Comparison of ENCODE assay signal across 20 cellular contexts in the genomic region with DNA sequence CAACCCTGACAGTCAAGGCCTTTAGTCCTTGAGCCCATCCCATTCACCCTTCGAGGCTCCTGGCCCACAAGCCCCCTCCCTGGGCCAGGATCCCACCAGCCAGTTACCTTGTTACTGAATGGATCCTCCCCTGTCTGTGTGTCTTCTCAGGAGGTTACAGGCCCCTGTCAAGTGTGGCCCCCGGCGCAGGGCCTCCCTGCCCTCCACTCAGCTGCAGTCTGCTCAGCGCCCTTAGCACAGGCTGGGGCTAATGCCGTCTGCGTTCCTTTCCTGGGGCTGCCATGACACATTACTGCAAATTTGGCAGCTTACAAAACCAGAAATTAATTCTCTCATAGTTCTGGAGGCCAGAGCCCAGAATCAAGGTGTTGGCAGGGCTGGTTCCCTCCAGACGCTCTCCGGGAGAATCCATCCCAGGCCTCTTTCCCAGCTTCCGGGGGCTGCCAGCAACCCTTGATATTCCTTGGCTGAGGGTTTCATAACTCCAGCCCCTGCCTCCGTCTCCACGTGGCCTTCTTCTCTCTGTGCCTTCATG. TPM values are rescaled to one million over a fixed set of nuclear protein-coding genes. Genes with fewer than 3 reads are reported as not detected.
DNase-seq lines count a peak whose midpoint lies in the region; ATAC-seq and TF ChIP-seq lines count a peak whose summit lies in the region.
"Had no signal": no experiment of that assay in that cellular context is flagged by ENCODE, and none has a peak within 500 bp of the region (broad histone marks: within the 10 kb centered on the region; RNA-seq: fewer than 3 reads in every experiment).

No MANE protein-coding gene starts in this region.

- in situ Hi-C loops in G401 (cut with HindIII; ENCODE audit: low sequenced_read_pairs) = no loop called here

- CTCF ChIA-PET in RWPE1 (lab: Yijun Ruan, JAX) = interaction anchor here (0.6 kb wide), 1 partner anchor 133 kb away, joined by 4 read pairs; no protein-coding TSS in a partner anchor

- no peaks in the 10 kb centered on the region for H3K36me3 Mint-ChIP-seq in endodermal cell (ENCODE audit: low read depth)
- H3K36me3 Mint-ChIP-seq: CD8-positive, alpha-beta memory T cell had no signal

- no peak for TF ChIP-seq CTCF in RWPE1 (conservative IDR thresholded peaks at IDR 0.05; ENCODE audit: low read depth)
- no peak for TF ChIP-seq CTCF in endodermal cell (conservative IDR thresholded peaks at IDR 0.05)
- no peak for TF ChIP-seq CTCF in osteoblast (IDR thresholded peaks at IDR 0.05; ENCODE audit: extremely low read depth, low read depth, low read length)

- POLR2A ChIA-PET in RWPE1 (lab: Yijun Ruan, JAX; ENCODE audit: low non-redundant PET) = no interaction called here

- H3K4me3 ChIP-seq in endodermal cell (ENCODE audit: low read length) (no peak overlapping the region), osteoblast (ENCODE audit: insufficient read depth, low read length) (no peak overlapping the region)
- H3K4me3 ChIP-seq: BLaER1, HAP-1 had no signal

- no peaks in the 10 kb centered on the region for H3K27me3 ChIP-seq in endodermal cell (ENCODE audit: control insufficient read depth, insufficient read depth, low read length, poor library complexity, severe bottlenecking)
- peaks cover 2% of the 10 kb centered on the region for H3K27me3 ChIP-seq in osteoblast (ENCODE audit: insufficient read depth, low read length)
- H3K27me3 ChIP-seq: BLaER1 had no signal

- peak overlapping the region; percentile 13; the same call in 1 of the 2 replicates for H3K27ac ChIP-seq in RWPE1
- H3K27ac ChIP-seq in endodermal cell (ENCODE audit: low read depth, low read length) = no peak overlapping the region
- H3K27ac ChIP-seq in osteoblast (ENCODE audit: low read depth, low read length) = no peak overlapping the region
- H3K27ac ChIP-seq: BLaER1, C4-2B had no signal

- H3K9me3 ChIP-seq in endodermal cell (ENCODE audit: control insufficient read depth, low read length) = no peaks in the 10 kb centered on the region
- H3K9me3 ChIP-seq in osteoblast (ENCODE audit: low read depth, low read length) = no peaks in the 10 kb centered on the region
- H3K9me3 ChIP-seq: BLaER1, HAP-1 had no signal

- H3K36me3 ChIP-seq in endodermal cell (ENCODE audit: control insufficient read depth, insufficient read depth, low read length) (no peaks in the 10 kb centered on the region), osteoblast (ENCODE audit: insufficient read depth, low read length) (no peaks in the 10 kb centered on the region)
- H3K36me3 ChIP-seq: BLaER1, HAP-1 had no signal

- no peak for ATAC-seq in HG03097 (IDR thresholded peaks at IDR 0.05; ENCODE audit: low FRiP score, unreplicated experiment)

- H3K9me3 Mint-ChIP-seq in endodermal cell = no peaks in the 10 kb centered on the region
- H3K9me3 Mint-ChIP-seq: CD4-positive, alpha-beta T cell; CD8-positive, alpha-beta memory T cell; HFFc6 had no signal

- no peaks in the 10 kb centered on the region for H4K20me1 ChIP-seq in osteoblast (ENCODE audit: insufficient read depth, low read length)
- H4K20me1 ChIP-seq: BLaER1 had no signal

- H3K4me3 Mint-ChIP-seq in endodermal cell = no peak overlapping the region
- H3K4me3 Mint-ChIP-seq: CD4-positive, alpha-beta T cell; CD8-positive, alpha-beta memory T cell; HFFc6 had no signal

- WGBS in endodermal cell (ENCODE audit: insufficient coverage in 1 of 2, insufficient read length in 1 of 2), 2 experiments = 91 to 93% methylated on average over 10 to 11 of the region's 11 CpGs

- no peak overlapping the region for H3K4me2 ChIP-seq in osteoblast (ENCODE audit: insufficient read depth, low read length)
- H3K4me2 ChIP-seq: BLaER1 had no signal

- DNase-seq in G401 (ENCODE audit: low spot score) = peak; percentile 66
- no peak for DNase-seq in RWPE1 (ENCODE audit: low spot score)
- DNase-seq in endodermal cell = no peak
- peak; percentile 35 for DNase-seq in osteoblast (ENCODE audit: insufficient read length, low spot score, missing footprints)
- DNase-seq in hypothalamus (lab: John Stamatoyannopoulos, UW) = no peak
- DNase-seq in H4 (ENCODE audit: low spot score) = no peak
- DNase-seq in activated CD8-positive, alpha-beta memory T cell treated with anti-CD3 and anti-CD28 coated beads, Interleukin-2, amount 50 U/mL, for 4 hours = no peak
- DNase-seq: CD4-positive, alpha-beta T cell; CD8-positive, alpha-beta memory T cell; DMS 273 treated with DMSO at 0.1 percent for 48 hours; DMS79; EL; GF-D8; HFFc6 had no signal

- H3K4me1 ChIP-seq in endodermal cell (ENCODE audit: control insufficient read depth, insufficient read depth, low read length) (no peaks in the 10 kb centered on the region), osteoblast (ENCODE audit: insufficient read depth, low read length) (no peaks in the 10 kb centered on the region)
- H3K4me1 ChIP-seq: HAP-1 had no signal

- H3K27ac Mint-ChIP-seq in endodermal cell = peak overlapping the region; percentile 13
- H3K27ac Mint-ChIP-seq: CD4-positive, alpha-beta T cell; CD8-positive, alpha-beta memory T cell; HFFc6 had no signal

- no peaks in the 10 kb centered on the region for H3K4me1 Mint-ChIP-seq in endodermal cell
- H3K4me1 Mint-ChIP-seq: CD8-positive, alpha-beta memory T cell had no signal

- H2AFZ ChIP-seq in osteoblast (ENCODE audit: low read length) = no peak overlapping the region

- H3K9ac ChIP-seq in endodermal cell (ENCODE audit: extremely low read depth, low read length, poor library complexity, severe bottlenecking) = no peak overlapping the region
- H3K9ac ChIP-seq: BLaER1 had no signal

- peaks cover 2% of the 10 kb centered on the region for H3K27me3 Mint-ChIP-seq in endodermal cell (ENCODE audit: insufficient read depth)

- H3K79me2 ChIP-seq in osteoblast (ENCODE audit: insufficient read depth, low read length) = no peaks in the 10 kb centered on the region

RNA-seq across cellular contexts. Expression of a gene that starts 9.4 kb away (rescaled TPM):
- total RNA-seq in G401 (2014; rRNA removed; shearing (Covaris generic)) = 0.74 and 1.1 TPM in 2 replicates
- total RNA-seq in endodermal cell = 1 to 10 TPM in 1 of 2 donors, under 1 TPM in 1; 0.91 to 1.1 TPM
- polyA plus RNA-seq in endodermal cell (2013, experiment 1 of 2) = 0.39 TPM
- polyA plus RNA-seq in endodermal cell (2013, experiment 2 of 2) = 0.33 TPM
- total RNA-seq in osteoblast = 4.0 and 4.1 TPM in 2 replicates
- 0.08 TPM in 1 of 2 replicates, not detected in the other for total RNA-seq in H4 (2014; rRNA removed; shearing (Covaris generic))
- total RNA-seq: A172; CD4-positive, alpha-beta T cell; CD8-positive, alpha-beta memory T cell; HFFc6 had no signal
- polyA plus RNA-seq: CD8-positive, alpha-beta memory T cell had no signal

RNA-seq across cellular contexts. Expression of a gene that starts 38.5 kb away (rescaled TPM):
- not detected in 2 replicates for total RNA-seq in G401 (2014; rRNA removed; shearing (Covaris generic))
- total RNA-seq in endodermal cell (not detected), osteoblast (not detected in 2 replicates)
- polyA plus RNA-seq in endodermal cell (2013, experiment 1 of 2) = not detected
- not detected for polyA plus RNA-seq in endodermal cell (2013, experiment 2 of 2)
- not detected in 2 replicates for total RNA-seq in H4 (2014; rRNA removed; shearing (Covaris generic))
- total RNA-seq: A172; A673; CD4-positive, alpha-beta T cell; CD8-positive, alpha-beta memory T cell; HFFc6 had no signal
- polyA plus RNA-seq: CD8-positive, alpha-beta memory T cell had no signal

RNA-seq across cellular contexts. Expression of a gene that starts 43.1 kb away (rescaled TPM):
- not detected in 2 replicates for total RNA-seq in G401 (2014; rRNA removed; shearing (Covaris generic))
- total RNA-seq in endodermal cell (10 to 100 TPM; 17.1 to 18.1 TPM), osteoblast (26.8 and 27.5 TPM in 2 replicates)
- polyA plus RNA-seq in endodermal cell (2013, experiment 1 of 2) = 7.7 TPM
- polyA plus RNA-seq in endodermal cell (2013, experiment 2 of 2) = 7.7 TPM
- not detected in 2 replicates for total RNA-seq in H4 (2014; rRNA removed; shearing (Covaris generic))
- total RNA-seq: CD4-positive, alpha-beta T cell had no signal

RNA-seq across cellular contexts. Expression of a gene that starts 55.4 kb away (rescaled TPM):
- 31.1 and 93.9 TPM in 2 replicates for total RNA-seq in G401 (2014; rRNA removed; shearing (Covaris generic))
- total RNA-seq in endodermal cell (10 to 100 TPM; 21.9 to 24.4 TPM), osteoblast (48.5 and 50.1 TPM in 2 replicates)
- 17.2 TPM for polyA plus RNA-seq in endodermal cell (2013, experiment 1 of 2)
- 14.6 TPM for polyA plus RNA-seq in endodermal cell (2013, experiment 2 of 2)
- 17.1 and 21.6 TPM in 2 replicates for total RNA-seq in H4 (2014; rRNA removed; shearing (Covaris generic))

Comparison
In these comparisons a context has a peak if more than half of its experiments do, and no peak if none do; other contexts are left out.
1. DNase-seq: peak in G401 (single experiment) and osteoblast (single experiment); none in RWPE1 (single experiment), endodermal cell (single experiment), hypothalamus (0 of 51), H4 (single experiment) and activated CD8-positive, alpha-beta memory T cell treated with anti-CD3 and anti-CD28 coated beads, Interleukin-2, amount 50 U/mL, for 4 hours (single experiment).
2. RNA of a gene that starts 43.1 kb away (total RNA-seq): 26.8 to 27.5 TPM in osteoblast and 17.1 to 18.1 TPM in endodermal cell; not detected in G401 and not detected in H4; every median in the first group is over 10 times any median in the second.